ENCODE assay signal across 1 cellular context in the genomic region with DNA sequence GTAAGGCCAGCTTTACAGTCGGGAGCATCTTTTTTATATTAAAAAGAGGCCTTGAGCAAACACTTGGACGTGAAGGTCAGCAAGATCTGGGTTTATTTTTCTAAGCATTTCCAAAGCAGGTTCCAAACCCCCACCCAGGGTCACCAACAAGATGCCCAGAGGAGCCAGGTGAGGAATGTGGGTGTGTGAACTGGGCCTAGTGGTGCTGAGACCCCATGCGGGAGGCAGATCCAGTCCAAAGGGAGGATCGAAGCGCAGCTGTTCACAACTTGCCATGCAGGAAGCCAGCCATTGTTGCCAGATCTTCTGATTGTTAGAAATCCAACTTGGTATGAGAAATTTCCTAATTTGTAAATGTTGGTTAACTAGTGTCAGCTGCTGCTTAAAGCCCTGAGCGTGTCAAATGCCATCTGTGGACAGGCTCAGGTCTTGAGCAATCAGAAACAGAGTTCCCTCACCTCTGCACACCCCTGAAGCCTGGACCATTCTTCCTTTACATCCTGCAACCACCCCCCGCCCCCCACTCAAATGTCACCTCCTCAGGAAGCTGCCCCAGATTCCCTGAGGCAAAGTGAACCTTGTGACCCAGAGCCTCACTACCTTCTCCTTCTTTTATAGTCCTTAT.
TF ChIP-seq lines count a peak whose summit lies in the region.

No MANE protein-coding gene starts in this region.

TF ChIP-seq in GM12878, 131 proteins besides CTCF, POLR2A, EP300 and RAD21 (continued from another document):
- TF ChIP-seq, protein P1, sequence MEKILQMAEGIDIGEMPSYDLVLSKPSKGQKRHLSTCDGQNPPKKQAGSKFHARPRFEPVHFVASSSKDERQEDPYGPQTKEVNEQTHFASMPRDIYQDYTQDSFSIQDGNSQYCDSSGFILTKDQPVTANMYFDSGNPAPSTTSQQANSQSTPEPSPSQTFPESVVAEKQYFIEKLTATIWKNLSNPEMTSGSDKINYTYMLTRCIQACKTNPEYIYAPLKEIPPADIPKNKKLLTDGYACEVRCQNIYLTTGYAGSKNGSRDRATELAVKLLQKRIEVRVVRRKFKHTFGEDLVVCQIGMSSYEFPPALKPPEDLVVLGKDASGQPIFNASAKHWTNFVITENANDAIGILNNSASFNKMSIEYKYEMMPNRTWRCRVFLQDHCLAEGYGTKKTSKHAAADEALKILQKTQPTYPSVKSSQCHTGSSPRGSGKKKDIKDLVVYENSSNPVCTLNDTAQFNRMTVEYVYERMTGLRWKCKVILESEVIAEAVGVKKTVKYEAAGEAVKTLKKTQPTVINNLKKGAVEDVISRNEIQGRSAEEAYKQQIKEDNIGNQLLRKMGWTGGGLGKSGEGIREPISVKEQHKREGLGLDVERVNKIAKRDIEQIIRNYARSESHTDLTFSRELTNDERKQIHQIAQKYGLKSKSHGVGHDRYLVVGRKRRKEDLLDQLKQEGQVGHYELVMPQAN (conservative IDR thresholded peaks at IDR 0.05) = no peak
- TF ChIP-seq ASH2L (IDR thresholded peaks at IDR 0.05; ENCODE audit: borderline replicate concordance, low read depth) = no peak
- no peak for TF ChIP-seq ZNF24 (IDR thresholded peaks at IDR 0.05)
- no peak for TF ChIP-seq TAF1 (IDR thresholded peaks at IDR 0.05; ENCODE audit: borderline replicate concordance, low read depth, low read length)
- no peak for TF ChIP-seq CEBPB (IDR thresholded peaks at IDR 0.05; ENCODE audit: borderline replicate concordance in 1 of 2, low read depth in 2 of 2, low read length in 2 of 2)
- no peak for TF ChIP-seq SMC3 (IDR thresholded peaks at IDR 0.05; ENCODE audit: borderline replicate concordance, low read length)
- TF ChIP-seq CHD2 (IDR thresholded peaks at IDR 0.05; ENCODE audit: borderline replicate concordance, low read depth, low read length) = no peak
- TF ChIP-seq CHD1 (IDR thresholded peaks at IDR 0.05; ENCODE audit: low read depth, low read length) = no peak
TF ChIP-seq in GM12878: peak in this region for 0.
